ENCODE assay signal across 8 cellular contexts in genomic region chr22:38080847-38081635, GRCh38. TPM values are rescaled to one million over a fixed set of nuclear protein-coding genes. Genes with fewer than 3 reads are reported as not detected.
DNase-seq lines count a peak whose midpoint lies in the region; ATAC-seq, FAIRE-seq and TF ChIP-seq lines count a peak whose summit lies in the region.
"Had no signal": no experiment of that assay in that cellular context is flagged by ENCODE, and none has a peak within 500 bp of the region (broad histone marks: within the 10 kb centered on the region; RNA-seq: fewer than 3 reads in every experiment).

No MANE protein-coding gene starts in this region.

- peak overlapping the region; percentile 52 to 54; a peak in 1 of 4 replicates for H4K8ac ChIP-seq in IMR-90 (ENCODE audit: low read depth in 2 of 2, low read length in 2 of 2)

- H3K9me3 ChIP-seq in IMR-90 (ENCODE audit: control insufficient read depth, insufficient read depth, low read length): no peaks in the 10 kb centered on the region
- no peaks in the 10 kb centered on the region for H3K9me3 ChIP-seq in GM12878 (replicated peaks; ENCODE audit: control insufficient read depth, insufficient read depth, low read length)

- dilution Hi-C loops in IMR-90 (cut with HindIII; ENCODE audit: low sequenced_read_pairs, unreplicated experiment): no loop called here

- RAD21 ChIA-PET in GM12878 (lab: Charles Lee; ENCODE audit: unreplicated experiment): no interaction called here

- H2AK9ac ChIP-seq in IMR-90 (replicated peaks; ENCODE audit: low read depth, low read length, poor library complexity): peak overlapping the region; percentile 5

- H3K27ac ChIP-seq in IMR-90 (ENCODE audit: insufficient read depth, low read length): no peak overlapping the region
- H3K27ac ChIP-seq in GM12878 (ENCODE audit: control insufficient read depth, insufficient read depth): no peak overlapping the region

- H2BK120ac ChIP-seq in IMR-90 (ENCODE audit: low read depth, low read length): no peak overlapping the region

- WGBS in IMR-90 (ENCODE audit: extremely low coverage in 2 of 2, insufficient read length in 1 of 2), 2 experiments: 6% methylated on average over 58 of the region's 110 CpGs; no CpG with 5 or more reads in 1 of the 2 experiments
- 29% methylated on average over 96 of the region's 110 CpGs for WGBS in GM12878 (ENCODE audit: insufficient coverage, insufficient replicate concordance, low lambda C conversion rate, missing lambda C conversion rate)

- H3K23ac ChIP-seq in IMR-90 (ENCODE audit: low read depth, low read length): no peak overlapping the region

- no peak overlapping the region for H3K4ac ChIP-seq in IMR-90 (ENCODE audit: low read depth, low read length)

- no peak for TF ChIP-seq CTCF in IMR-90 (conservative IDR thresholded peaks at IDR 0.05; ENCODE audit: low read depth, low read length)
- TF ChIP-seq CTCF in GM12878 (IDR thresholded peaks at IDR 0.05 in 2 of 3, conservative IDR thresholded peaks at IDR 0.05 in 1 of 3; ENCODE audit: control insufficient read depth in 2 of 3, extremely low read depth in 1 of 3, insufficient read depth in 1 of 3, low read depth in 3 of 3, low read length in 3 of 3): no peak

- H4K5ac ChIP-seq in IMR-90 (ENCODE audit: low read depth, low read length): no peak overlapping the region

- ATAC-seq in IMR-90 (ENCODE audit: low read depth) (peak; percentile 74), GM12878 (no peak), GM21447 (IDR thresholded peaks at IDR 0.05; ENCODE audit: unreplicated experiment) (no peak)
- peak; percentile 30 for ATAC-seq in stimulated activated naive CD8-positive, alpha-beta T cell treated with anti-CD3 and anti-CD28 coated beads, Interleukin-15, Interleukin-2, amounts not matched to agents 100 U/mL and 50 U/mL, for 24 hours

- SMC1A ChIA-PET in GM12878 (lab: Charles Lee; ENCODE audit: uncharacterized antibody, unreplicated experiment): no interaction called here

- peak overlapping the region; percentile 89 for H2AFZ ChIP-seq in IMR-90 (replicated peaks; ENCODE audit: low read length, poor library complexity)
- no peak overlapping the region for H2AFZ ChIP-seq in GM12878 (ENCODE audit: control insufficient read depth, low read depth, low read length)

- peak overlapping the region; percentile 65 for H3K4me2 ChIP-seq in IMR-90 (ENCODE audit: low read depth, low read length)
- H3K4me2 ChIP-seq in GM12878 (ENCODE audit: control insufficient read depth, insufficient read depth): no peak overlapping the region; the same call in 1 of the 2 replicates

- H3K18ac ChIP-seq in IMR-90 (ENCODE audit: low read depth, low read length): no peak overlapping the region

- H3K36me3 ChIP-seq in IMR-90 (ENCODE audit: control insufficient read depth, insufficient read depth, low read length): no peaks in the 10 kb centered on the region
- no peaks in the 10 kb centered on the region for H3K36me3 ChIP-seq in GM12878 (ENCODE audit: control insufficient read depth in 2 of 2, insufficient read depth in 2 of 2, low read length in 1 of 2)

- H2AK5ac ChIP-seq in IMR-90 (ENCODE audit: low read depth, low read length): peak overlapping the region; percentile 35; the same call in 1 of the 2 replicates

- H3K9me1 ChIP-seq in IMR-90 (ENCODE audit: insufficient read depth, low read length): 0 out of 2 replicates have a peak, but pooled peaks cover 6% of the 10 kb centered on the region

- intact Hi-C loops in IMR-90 (cut with micrococcal nuclease): no loop called here
- intact Hi-C loops in GM12878 (cut with micrococcal nuclease; ENCODE audit: unreplicated experiment): no loop called here

- H3K9ac ChIP-seq in IMR-90 (ENCODE audit: low read depth, low read length) (no peak overlapping the region; the same call in 1 of the 2 replicates), GM12878 (ENCODE audit: control insufficient read depth, insufficient read depth, low read length) (no peak overlapping the region)

- POLR2A ChIA-PET in IMR-90 (lab: Charles Lee; ENCODE audit: unreplicated experiment): no interaction called here
- POLR2A ChIA-PET in GM12878 (lab: Charles Lee): interaction anchor here (0.5 kb wide), 1 partner anchor 122 kb away, joined by 4 read pairs; no protein-coding TSS in a partner anchor

- no peak for FAIRE-seq in GM12878 (lab: Jason Lieb, UNC)

- no TSS peak for BruUV-seq in IMR-90 (replicated peaks; lab: Mats Ljungman, UMichigan)
- BruUV-seq in GM12878 (replicated peaks; lab: Mats Ljungman, UMichigan): no TSS peak

- no peak overlapping the region; the same call in 1 of the 2 replicates for H4K91ac ChIP-seq in IMR-90 (ENCODE audit: insufficient read depth, low read depth, low read length)

- in situ Hi-C loops in IMR-90 (cut with MboI; ENCODE audit: low sequenced_read_pairs): no loop called here
- in situ Hi-C loops in GM12878 (cut with MboI): no loop called here

- H4K20me1 ChIP-seq in IMR-90 (ENCODE audit: insufficient read depth, low read length): no peaks in the 10 kb centered on the region; the same call in 1 of the 2 replicates
- H4K20me1 ChIP-seq in GM12878 (ENCODE audit: control insufficient read depth, insufficient read depth): no peaks in the 10 kb centered on the region

- no peak for TF ChIP-seq POLR2A in IMR-90 (IDR thresholded peaks at IDR 0.05; ENCODE audit: low read depth, low read length)
- no peak for TF ChIP-seq POLR2A in GM12878 (IDR thresholded peaks at IDR 0.05; ENCODE audit: low read depth, low read length)

- peaks cover 38% of the 10 kb centered on the region for H3K27me3 ChIP-seq in IMR-90 (ENCODE audit: control insufficient read depth, insufficient read depth, low read length)
- peaks cover 8 to 9% of the 10 kb centered on the region in 2 experiments; a peak in 3 of 4 replicates for H3K27me3 ChIP-seq in GM12878 (replicated peaks in 1 of 2; ENCODE audit: control insufficient read depth in 2 of 2, insufficient read depth in 2 of 2, low read length in 1 of 2)

- H2BK20ac ChIP-seq in IMR-90 (ENCODE audit: low read depth, low read length): no peak overlapping the region

- H3K79me2 ChIP-seq in GM12878 (ENCODE audit: control insufficient read depth, insufficient read depth, low read length): no peaks in the 10 kb centered on the region

- H2BK15ac ChIP-seq in IMR-90 (ENCODE audit: low read depth, low read length): no peak overlapping the region

- TF ChIP-seq RAD21 in IMR-90 (IDR thresholded peaks at IDR 0.05; ENCODE audit: low read length) (no peak), GM12878 (IDR thresholded peaks at IDR 0.05; ENCODE audit: insufficient read depth, low read depth, low read length) (no peak)

- no peak overlapping the region for H3K14ac ChIP-seq in IMR-90 (replicated peaks; ENCODE audit: low read depth, low read length)

- H3K79me1 ChIP-seq in IMR-90 (ENCODE audit: low read depth in 1 of 2, low read length in 2 of 2): no peaks in the 10 kb centered on the region

- CTCF ChIA-PET in IMR-90 (lab: Yijun Ruan, JAX) (interaction anchor here (0.6 kb wide), 2 partner anchors 259 to 469 kb away, joined by 3 to 6 read pairs; no protein-coding TSS in a partner anchor), GM12878 (lab: Yijun Ruan, JAX) (interaction anchor here (0.6 kb wide), 1 partner anchor 15 kb away, joined by 3 read pairs; no protein-coding TSS in a partner anchor)

- H3K4me3 ChIP-seq in IMR-90 (ENCODE audit: insufficient read depth, low read depth, low read length): peak overlapping the region; percentile 24; the same call in 1 of the 2 replicates
- H3K4me3 ChIP-seq in GM12878: no peak overlapping the region

- no peaks in the 10 kb centered on the region; the same call in 1 of the 2 replicates for H3K4me1 ChIP-seq in IMR-90 (ENCODE audit: control insufficient read depth, insufficient read depth, low read length)
- no peaks in the 10 kb centered on the region for H3K4me1 ChIP-seq in GM12878 (ENCODE audit: control insufficient read depth, insufficient read depth, low read length)

- H2BK5ac ChIP-seq in IMR-90 (ENCODE audit: low read depth, low read length, poor library complexity, severe bottlenecking): no peak overlapping the region

- peak; percentile 14 for DNase-seq in IMR-90
- DNase-seq in GM12878 (ENCODE audit: low read depth, low spot score): no peak
- peak; percentile 63 for DNase-seq in iPS-NIHi7 (ENCODE audit: extremely low spot score)
- DNase-seq in stimulated activated naive CD8-positive, alpha-beta T cell treated with anti-CD3 and anti-CD28 coated beads, Interleukin-15, Interleukin-2, amounts not matched to agents 100 U/mL and 50 U/mL, for 24 hours: peak; percentile 21
- no peak for DNase-seq in mucosa of gallbladder (ENCODE audit: low spot score)
- no peak for DNase-seq in SKM-1 treated with dmso at 0.1 percent for 144 hours (lab: John Stamatoyannopoulos, UW; ENCODE audit: unreplicated experiment)

- no peak overlapping the region for H3K56ac ChIP-seq in IMR-90 (ENCODE audit: extremely low read depth, insufficient read depth, low read length)

- no peak for TF ChIP-seq EP300 in GM12878 (IDR thresholded peaks at IDR 0.05; ENCODE audit: borderline replicate concordance in 1 of 2, control insufficient read depth in 1 of 2, low read depth in 2 of 2, low read length in 2 of 2)

RNA-seq across cellular contexts. Expression of gene SLC16A8, which starts 2.9 kb away (rescaled TPM):
- total RNA-seq in IMR-90 (2012; rRNA removed) (not detected in 2 replicates), GM12878 (2014; rRNA removed) (not detected in 2 replicates), GM12878 (2014; rRNA removed; fragmentation: Illumina TruSeq; extraction: Trizol) (not detected in 2 replicates), GM12878 (2021) (not detected in 2 replicates), mucosa of gallbladder (0.35 TPM)
- polyA plus RNA-seq in IMR-90 (2012; rRNA removed) (not detected in 2 replicates), GM12878 (2011; rRNA removed) (not detected in 2 replicates), GM12878 (2014; fragmentation: Illumina TruSeq; extraction: Trizol) (not detected in 2 replicates), GM12878 (2014; fragmentation: Nextera tagmentation; extraction: Ambion mirVana) (not detected), GM12878 (2014; rRNA removed) (not detected in 2 replicates), GM12878 (2016; fragmentation: Nextera tagmentation; extraction: Ambion mirVana) (not detected)
- polyA plus RNA-seq in IMR-90 (2012; cell fraction: cytosol; rRNA removed): 0.08 and 0.21 TPM in 2 replicates
- not detected in 2 replicates for polyA plus RNA-seq in IMR-90 (2012; cell fraction: nucleus; rRNA removed; ENCODE audit: low replicate concordance)
- total RNA-seq in GM12878 (2013; cell fraction: nucleolus; rRNA removed): not detected in 2 replicates
- polyA plus RNA-seq in GM12878 (2011; ENCODE audit: low read depth): not detected
- not detected in 2 replicates for polyA plus RNA-seq in GM12878 (2011; cell fraction: cytosol; rRNA removed)
- polyA plus RNA-seq in GM12878 (2011; cell fraction: nucleus; rRNA removed): not detected in 2 replicates
- not detected in 2 replicates for polyA plus RNA-seq in GM12878 (2012)
- polyA minus RNA-seq in GM12878 (2011; rRNA and poly(A)+ RNA removed): not detected in 2 replicates
- polyA minus RNA-seq in GM12878 (2011; cell fraction: cytosol; rRNA and poly(A)+ RNA removed): not detected in 2 replicates
- polyA minus RNA-seq in GM12878 (2011; cell fraction: nucleus; rRNA and poly(A)+ RNA removed): not detected in 2 replicates
- total RNA-seq: osteocyte had no signal

RNA-seq across cellular contexts. Expression of gene PICK1, which starts 23.8 kb away (rescaled TPM):
- total RNA-seq in IMR-90 (2012; rRNA removed): 14.4 and 16.5 TPM in 2 replicates
- polyA plus RNA-seq in IMR-90 (2012; rRNA removed): 21.0 and 22.1 TPM in 2 replicates
- polyA plus RNA-seq in IMR-90 (2012; cell fraction: cytosol; rRNA removed): 21.3 and 24.6 TPM in 2 replicates
- 95.1 and 119 TPM in 2 replicates for polyA plus RNA-seq in IMR-90 (2012; cell fraction: nucleus; rRNA removed; ENCODE audit: low replicate concordance)
- 37.1 and 39.3 TPM in 2 replicates for total RNA-seq in GM12878 (2013; cell fraction: nucleolus; rRNA removed)
- 12.6 and 13.7 TPM in 2 replicates for total RNA-seq in GM12878 (2014; rRNA removed)
- total RNA-seq in GM12878 (2014; rRNA removed; fragmentation: Illumina TruSeq; extraction: Trizol): 7.8 and 10.5 TPM in 2 replicates
- total RNA-seq in GM12878 (2021): 11.6 and 15.9 TPM in 2 replicates
- polyA plus RNA-seq in GM12878 (2011; ENCODE audit: low read depth): 4.3 TPM
- polyA plus RNA-seq in GM12878 (2011; rRNA removed): 8.7 and 14.4 TPM in 2 replicates
- 12.0 and 21.4 TPM in 2 replicates for polyA plus RNA-seq in GM12878 (2011; cell fraction: cytosol; rRNA removed)
- 73.0 and 76.7 TPM in 2 replicates for polyA plus RNA-seq in GM12878 (2011; cell fraction: nucleus; rRNA removed)
- polyA plus RNA-seq in GM12878 (2012): 8.4 and 10.9 TPM in 2 replicates
- polyA plus RNA-seq in GM12878 (2014; fragmentation: Illumina TruSeq; extraction: Trizol): 6.7 and 10.4 TPM in 2 replicates
- under 1 TPM; 0.07 to 0.84 TPM for polyA plus RNA-seq in GM12878 (2014; fragmentation: Nextera tagmentation; extraction: Ambion mirVana)
- 14.8 and 19.2 TPM in 2 replicates for polyA plus RNA-seq in GM12878 (2014; rRNA removed)
- 10 to 100 TPM; 10.6 to 11.3 TPM for polyA plus RNA-seq in GM12878 (2016; fragmentation: Nextera tagmentation; extraction: Ambion mirVana)
- 15.9 and 23.6 TPM in 2 replicates for polyA minus RNA-seq in GM12878 (2011; rRNA and poly(A)+ RNA removed)
- polyA minus RNA-seq in GM12878 (2011; cell fraction: cytosol; rRNA and poly(A)+ RNA removed): 3.2 and 4.9 TPM in 2 replicates
- 11.8 and 15.8 TPM in 2 replicates for polyA minus RNA-seq in GM12878 (2011; cell fraction: nucleus; rRNA and poly(A)+ RNA removed)
- total RNA-seq in mucosa of gallbladder: 49.0 TPM

RNA-seq across cellular contexts. Expression of gene BAIAP2L2, which starts 29.4 kb away (rescaled TPM):
- total RNA-seq in IMR-90 (2012; rRNA removed) (0.18 and 0.28 TPM in 2 replicates), GM12878 (2014; rRNA removed) (0.11 TPM in 1 of 2 replicates, not detected in the other), GM12878 (2014; rRNA removed; fragmentation: Illumina TruSeq; extraction: Trizol) (not detected in 2 replicates), GM12878 (2021) (0.08 and 0.38 TPM in 2 replicates), mucosa of gallbladder (216 TPM)
- polyA plus RNA-seq in IMR-90 (2012; rRNA removed) (0.46 and 0.67 TPM in 2 replicates), GM12878 (2011; rRNA removed) (0.04 and 0.08 TPM in 2 replicates), GM12878 (2014; fragmentation: Illumina TruSeq; extraction: Trizol) (not detected in 2 replicates), GM12878 (2014; fragmentation: Nextera tagmentation; extraction: Ambion mirVana) (not detected), GM12878 (2014; rRNA removed) (0.17 and 0.48 TPM in 2 replicates), GM12878 (2016; fragmentation: Nextera tagmentation; extraction: Ambion mirVana) (under 1 TPM in 1 of 2 experiments, not detected in 1; 0.11 TPM)
- polyA plus RNA-seq in IMR-90 (2012; cell fraction: cytosol; rRNA removed): 0.55 and 0.81 TPM in 2 replicates
- polyA plus RNA-seq in IMR-90 (2012; cell fraction: nucleus; rRNA removed; ENCODE audit: low replicate concordance): 1.1 and 2.3 TPM in 2 replicates
- total RNA-seq in GM12878 (2013; cell fraction: nucleolus; rRNA removed): 0.37 TPM in 1 of 2 replicates, not detected in the other
- 0.12 TPM for polyA plus RNA-seq in GM12878 (2011; ENCODE audit: low read depth)
- polyA plus RNA-seq in GM12878 (2011; cell fraction: cytosol; rRNA removed): 0.04 and 0.12 TPM in 2 replicates
- 1.0 and 1.1 TPM in 2 replicates for polyA plus RNA-seq in GM12878 (2011; cell fraction: nucleus; rRNA removed)
- polyA plus RNA-seq in GM12878 (2012): 0.51 and 0.70 TPM in 2 replicates
- not detected in 2 replicates for polyA minus RNA-seq in GM12878 (2011; rRNA and poly(A)+ RNA removed)
- polyA minus RNA-seq in GM12878 (2011; cell fraction: cytosol; rRNA and poly(A)+ RNA removed): not detected in 2 replicates
- polyA minus RNA-seq in GM12878 (2011; cell fraction: nucleus; rRNA and poly(A)+ RNA removed): not detected in 2 replicates

Comparison
In these comparisons a context has a peak if more than half of its experiments do, and no peak if none do; other contexts are left out.
1. ATAC-seq: peak in IMR-90 (single experiment) and stimulated activated naive CD8-positive, alpha-beta T cell treated with anti-CD3 and anti-CD28 coated beads, Interleukin-15, Interleukin-2, amounts not matched to agents 100 U/mL and 50 U/mL, for 24 hours (single experiment); none in GM12878 (single experiment) and GM21447 (single experiment).
2. DNase-seq: peak in IMR-90 (single experiment), iPS-NIHi7 (single experiment) and stimulated activated naive CD8-positive, alpha-beta T cell treated with anti-CD3 and anti-CD28 coated beads, Interleukin-15, Interleukin-2, amounts not matched to agents 100 U/mL and 50 U/mL, for 24 hours (single experiment); none in GM12878 (single experiment), mucosa of gallbladder (single experiment) and SKM-1 treated with dmso at 0.1 percent for 144 hours (single experiment).
3. RNA of gene BAIAP2L2, which starts 29.4 kb away (total RNA-seq): 216 TPM in mucosa of gallbladder (single experiment); 0.18 to 0.28 TPM in IMR-90 and 0.08 to 0.38 TPM in GM12878; every median in the first group is over 100 times any median in the second.